In genomic region chr6:19415605-19416326, GRCh38 we compare ENCODE assay signal across 21 cellular contexts.
DNase-seq lines count a peak whose midpoint lies in the region; ATAC-seq, FAIRE-seq and TF ChIP-seq lines count a peak whose summit lies in the region.
"Had no signal": no experiment of that assay in that cellular context is flagged by ENCODE, and none has a peak within 500 bp of the region (broad histone marks: within the 10 kb centered on the region; RNA-seq: fewer than 3 reads in every experiment).

No MANE protein-coding gene starts in this region.

- H3K79me2 ChIP-seq in ACC112 (ENCODE audit: control insufficient read depth, insufficient read depth, low read length, unreplicated experiment) (no peaks in the 10 kb centered on the region), HCT116 (ENCODE audit: insufficient read depth, low read length) (no peaks in the 10 kb centered on the region), astrocyte (ENCODE audit: insufficient read depth, low read length) (no peaks in the 10 kb centered on the region)

- 0 out of 2 replicates have a peak, but pooled peaks have one; percentile 10 for TF ChIP-seq RAD21 in HCT116 (IDR thresholded peaks at IDR 0.05; ENCODE audit: low read depth)

- CTCF ChIA-PET in HCT116 (lab: Charles Lee): no interaction called here

- H3K9ac ChIP-seq in HCT116 (ENCODE audit: low read length) (peak overlapping the region; percentile 43), astrocyte (ENCODE audit: low read length) (peak overlapping the region; percentile 28)

- no peak for TF ChIP-seq POLR2A in HCT116 (IDR thresholded peaks at IDR 0.05; ENCODE audit: borderline replicate concordance, extremely low read depth, insufficient read depth, insufficient read length)

- WGBS in pancreas, 2 donors: 51 to 67% methylated on average over 4 of the region's 4 CpGs

- RAD21 ChIA-PET in HCT116 (lab: Charles Lee; ENCODE audit: low non-redundant PET in 1 of 2, low total read pairs in 2 of 2, uncharacterized antibody in 2 of 2, unreplicated experiment in 2 of 2): no interaction called here

- peak overlapping the region; percentile 55 for H3K4me3 ChIP-seq in ACC112 (ENCODE audit: low read depth, low read length)
- H3K4me3 ChIP-seq in HCT116 (replicated peaks in 1 of 2; ENCODE audit: low read depth in 1 of 2, low read length in 2 of 2): peak overlapping the region in 1 of 2 experiments; percentile 31; a peak in 2 of 4 replicates
- no peak overlapping the region for H3K4me3 ChIP-seq in astrocyte (ENCODE audit: insufficient read depth, low read depth, low read length)
- H3K4me3 ChIP-seq in pancreas: no peak overlapping the region
- H3K4me3 ChIP-seq: GM23338, right atrium auricular region, thyroid gland had no signal

- H3K36me3 ChIP-seq in ACC112 (ENCODE audit: insufficient read depth, low read length) (no peaks in the 10 kb centered on the region), HCT116 (ENCODE audit: control insufficient read depth in 1 of 2, insufficient read depth in 2 of 2, low read length in 2 of 2) (no peaks in the 10 kb centered on the region), astrocyte (ENCODE audit: insufficient read depth, low read length) (no peaks in the 10 kb centered on the region), pancreas (no peaks in the 10 kb centered on the region)
- H3K36me3 ChIP-seq: right atrium auricular region, thyroid gland had no signal

- H3K27me3 ChIP-seq in ACC112 (ENCODE audit: insufficient read depth, low read length) (no peaks in the 10 kb centered on the region), HCT116 (ENCODE audit: insufficient read depth, low read length) (no peaks in the 10 kb centered on the region), astrocyte (ENCODE audit: insufficient read depth, low read length) (no peaks in the 10 kb centered on the region), pancreas (no peaks in the 10 kb centered on the region)
- H3K27me3 ChIP-seq: right atrium auricular region, thyroid gland had no signal

- intact Hi-C loops in HCT116 (cut with micrococcal nuclease) (loop anchor here (5.0 kb wide), 1 partner anchor 73 kb away; no protein-coding TSS in a partner anchor), pancreas (cut with DNase I) (no loop called here)

- H3K4me1 ChIP-seq in ACC112 (ENCODE audit: control insufficient read depth, insufficient read depth, low read length, unreplicated experiment): peaks cover 48% of the 10 kb centered on the region
- peaks cover 50 to 70% of the 10 kb centered on the region in 2 experiments for H3K4me1 ChIP-seq in HCT116 (ENCODE audit: control insufficient read depth in 1 of 2, insufficient read depth in 2 of 2, low read length in 2 of 2)
- H3K4me1 ChIP-seq in astrocyte (ENCODE audit: insufficient read depth, low read length): peaks cover 13% of the 10 kb centered on the region
- H3K4me1 ChIP-seq in pancreas: peaks cover 0 to 4% (median 0%) of the 10 kb centered on the region in 3 donors
- H3K4me1 ChIP-seq: right atrium auricular region, thyroid gland had no signal

- no peak overlapping the region for H3K27ac Mint-ChIP-seq in astrocyte (ENCODE audit: unreplicated experiment)
- H3K27ac Mint-ChIP-seq: activated CD8-positive, alpha-beta T cell treated with anti-CD3 and anti-CD28 coated beads, Interleukin-2, amount 10 ng/mL, durations not matched to agents 7 days and 5 days; activated T-helper 17 cell treated with anti-CD3 and anti-CD28 coated beads, Interleukin-2, amount 50 U/mL, for 72 hours; GM23338; IgD-negative memory B cell; nephron had no signal

- FAIRE-seq in astrocyte (lab: Jason Lieb, UNC) (no peak), pancreas (lab: Jason Lieb, UNC) (no peak)
- FAIRE-seq: D721Med had no signal

- ATAC-seq in HCT116 (peak; percentile 50), pancreas (no peak)
- ATAC-seq: activated CD8-positive, alpha-beta T cell treated with anti-CD3 and anti-CD28 coated beads, Interleukin-2, amount 10 ng/mL, durations not matched to agents 7 days and 5 days; activated T-helper 17 cell treated with anti-CD3 and anti-CD28 coated beads, Interleukin-2, amount 50 U/mL, for 72 hours; GM23338 had no signal

- H3K4me2 ChIP-seq in HCT116 (ENCODE audit: low read length): peak overlapping the region; percentile 69
- peak overlapping the region; percentile 51 for H3K4me2 ChIP-seq in astrocyte (ENCODE audit: low read length)
- H3K4me2 ChIP-seq: GM23338 had no signal

- peak overlapping the region; percentile 75 for H3K27ac ChIP-seq in ACC112 (ENCODE audit: low read depth, low read length)
- peak overlapping the region; percentile 81 for H3K27ac ChIP-seq in HCT116 (ENCODE audit: low read depth, low read length)
- H3K27ac ChIP-seq in astrocyte (ENCODE audit: low read depth, low read length): peak overlapping the region; percentile 62
- H3K27ac ChIP-seq in pancreas: no peak overlapping the region
- H3K27ac ChIP-seq: right atrium auricular region, thyroid gland had no signal

- H2AFZ ChIP-seq in ACC112 (ENCODE audit: low read length, unreplicated experiment) (no peak overlapping the region), HCT116 (ENCODE audit: low read depth, low read length, poor library complexity, severe bottlenecking) (peak overlapping the region; percentile 68), astrocyte (ENCODE audit: low read depth, low read length) (no peak overlapping the region)
- H2AFZ ChIP-seq: GM23338 had no signal

- H3K9me3 Mint-ChIP-seq in astrocyte (ENCODE audit: unreplicated experiment): no peaks in the 10 kb centered on the region

- no peaks in the 10 kb centered on the region for H3K9me2 ChIP-seq in HCT116 (ENCODE audit: insufficient read depth)

- POLR2A ChIA-PET in HCT116 (lab: Charles Lee): no interaction called here

- no peak overlapping the region for H3K4me3 Mint-ChIP-seq in astrocyte (ENCODE audit: unreplicated experiment)
- H3K4me3 Mint-ChIP-seq: activated CD8-positive, alpha-beta T cell treated with anti-CD3 and anti-CD28 coated beads, Interleukin-2, amount 10 ng/mL, durations not matched to agents 7 days and 5 days; activated T-helper 17 cell treated with anti-CD3 and anti-CD28 coated beads, Interleukin-2, amount 50 U/mL, for 72 hours; GM23338; IgD-negative memory B cell; nephron had no signal

- H3K4me1 Mint-ChIP-seq in astrocyte (ENCODE audit: low read depth, unreplicated experiment): no peaks in the 10 kb centered on the region
- H3K4me1 Mint-ChIP-seq: activated T-helper 17 cell treated with anti-CD3 and anti-CD28 coated beads, Interleukin-2, amount 50 U/mL, for 72 hours; GM23338; IgD-negative memory B cell; nephron had no signal

- H3K36me3 Mint-ChIP-seq in astrocyte (ENCODE audit: low read depth, unreplicated experiment): no peaks in the 10 kb centered on the region
- H3K36me3 Mint-ChIP-seq: IgD-negative memory B cell had no signal

- H4K20me1 ChIP-seq in HCT116 (ENCODE audit: insufficient read depth) (no peaks in the 10 kb centered on the region), astrocyte (ENCODE audit: insufficient read depth, low read length) (no peaks in the 10 kb centered on the region)

- DNase-seq in HCT116 (ENCODE audit: low read depth, low spot score): peak; percentile 47
- DNase-seq in astrocyte (ENCODE audit: low read depth): peak; percentile 81
- DNase-seq in glomerular visceral epithelial cell (ENCODE audit: extremely low spot score): peak; percentile 7
- DNase-seq in globus pallidus (ENCODE audit: low spot score): no peak
- no peak for DNase-seq in pancreas
- no peak for DNase-seq in OCI-M1 (lab: John Stamatoyannopoulos, UW)
- no peak for DNase-seq in NCI-H1417 (lab: John Stamatoyannopoulos, UW)
- DNase-seq: activated CD8-positive, alpha-beta T cell treated with anti-CD3 and anti-CD28 coated beads, Interleukin-2, amount 10 ng/mL, durations not matched to agents 7 days and 5 days; anterior cingulate cortex; dermis blood vessel endothelial cell; mesenchymal stem cell; NCI-H1048; NCI-H345; thyroid gland had no signal

- BruUV-seq in HCT116 (replicated peaks; lab: Mats Ljungman, UMichigan): no TSS peak

- H3K9me3 ChIP-seq in HCT116 (ENCODE audit: control insufficient read depth in 1 of 2, insufficient read depth in 1 of 2, low read depth in 1 of 2, low read length in 2 of 2) (no peaks in the 10 kb centered on the region), astrocyte (ENCODE audit: insufficient read depth, low read depth, low read length) (no peaks in the 10 kb centered on the region), pancreas (no peaks in the 10 kb centered on the region)
- H3K9me3 ChIP-seq: thyroid gland had no signal

- H3K27me3 Mint-ChIP-seq in astrocyte (ENCODE audit: low read depth, unreplicated experiment): no peaks in the 10 kb centered on the region
- H3K27me3 Mint-ChIP-seq: activated T-helper 17 cell treated with anti-CD3 and anti-CD28 coated beads, Interleukin-2, amount 50 U/mL, for 72 hours; IgD-negative memory B cell had no signal

- TF ChIP-seq CTCF in HCT116 (IDR thresholded peaks at IDR 0.05 in 2 of 3, conservative IDR thresholded peaks at IDR 0.05 in 1 of 3; ENCODE audit: borderline replicate concordance in 1 of 3, insufficient read depth in 1 of 3, low read depth in 2 of 3, low read length in 2 of 3) (no peak), astrocyte (IDR thresholded peaks at IDR 0.05; ENCODE audit: insufficient read depth, low read depth, low read length) (no peak), pancreas (IDR thresholded peaks at IDR 0.05) (no peak)

TF ChIP-seq in HCT116, 20 proteins besides CTCF, POLR2A, EP300 and RAD21 (continues in another document):
- TF ChIP-seq POLR2AphosphoS5 (IDR thresholded peaks at IDR 0.05; ENCODE audit: low read depth, low read length) (no peak), CEBPB (IDR thresholded peaks at IDR 0.05; ENCODE audit: low read depth) (0 out of 2 replicates have a peak, but pooled peaks have one; percentile 58), SP1 (IDR thresholded peaks at IDR 0.05; ENCODE audit: low read depth) (peak; percentile 64), ZFX (IDR thresholded peaks at IDR 0.05) (no peak)

Comparison
In these comparisons a context has a peak if more than half of its experiments do, and no peak if none do; other contexts are left out.
1. H3K27ac ChIP-seq: peak in ACC112 (single experiment), HCT116 (single experiment) and astrocyte (single experiment); none in pancreas (0 of 4).
2. DNase-seq: peak in HCT116 (single experiment), astrocyte (single experiment) and glomerular visceral epithelial cell (single experiment); none in globus pallidus (single experiment), pancreas (0 of 6), OCI-M1 (single experiment) and NCI-H1417 (0 of 3).